Comparison of ENCODE assay signal across 8 cellular contexts in the genomic region with DNA sequence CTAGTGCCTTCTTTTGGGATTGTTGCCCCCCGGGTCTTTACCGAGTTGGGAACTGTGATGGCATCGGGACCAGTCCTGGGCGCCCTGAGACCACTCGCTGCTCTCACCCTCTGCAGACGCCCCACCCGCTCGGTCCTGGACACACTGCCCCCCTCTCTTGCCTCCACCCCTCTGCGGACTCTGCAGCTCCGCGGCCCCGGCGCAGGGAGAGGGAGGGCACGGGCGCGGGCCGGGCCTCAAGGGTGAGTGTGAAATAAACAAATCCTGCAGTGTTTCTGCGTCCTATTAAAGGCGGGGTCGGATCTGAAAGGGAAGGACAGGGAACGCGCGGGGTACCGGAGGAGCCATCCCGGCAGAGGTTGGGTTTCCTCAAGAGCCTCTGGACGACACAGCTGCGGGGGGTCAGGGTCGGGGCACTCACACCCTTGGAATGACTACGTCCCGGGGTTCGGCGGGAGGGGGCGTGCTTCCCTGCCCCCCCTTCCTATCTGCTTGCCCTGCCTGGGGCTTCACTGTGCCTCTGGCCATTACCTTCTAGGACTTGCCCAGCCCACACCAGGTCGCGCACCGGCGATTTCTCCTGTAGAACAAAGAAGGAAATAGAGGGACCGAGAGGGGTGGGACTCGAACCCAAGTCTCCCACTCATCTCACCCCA. TPM values are rescaled to one million over a fixed set of nuclear protein-coding genes. Genes with fewer than 3 reads are reported as not detected.
DNase-seq lines count a peak whose midpoint lies in the region; ATAC-seq lines count a peak whose summit lies in the region.

No MANE protein-coding gene starts in this region.

- H3K27me3 ChIP-seq in naive thymus-derived CD4-positive, alpha-beta T cell (ENCODE audit: control insufficient read depth in 2 of 2, insufficient read depth in 2 of 2, low read length in 2 of 2), result peaks cover 9 to 35% of the 10 kb centered on the region in 2 donors

- H3K27ac Mint-ChIP-seq in IgD-negative memory B cell, result peak overlapping the region in 2 of 3 donors; percentile 63 to 64
- H3K27ac Mint-ChIP-seq in dendritic cell treated with granulocyte-macrophage colony-stimulating factor and Interleukin-4, amounts not matched to agents 40 ng/mL and 50 ng/mL, for 4 days, result peak overlapping the region; percentile 80
- peak overlapping the region in 1 of 9 donors; percentile 69 for H3K27ac Mint-ChIP-seq in naive thymus-derived CD4-positive, alpha-beta T cell

- POLR2A ChIA-PET in naive thymus-derived CD4-positive, alpha-beta T cell (lab: Charles Lee), result interaction anchor here (0.9 to 2.2 kb wide), 3 partner anchors 11 to 54 kb away, joined by 3 to 11 read pairs (median 5); a partner anchor contains a TSS

- H3K4me3 ChIP-seq in naive thymus-derived CD4-positive, alpha-beta T cell (ENCODE audit: low read length), result peak overlapping the region; percentile 51

- peaks cover 11 to 14% (median 12%) of the 10 kb centered on the region in 3 donors for H3K4me1 Mint-ChIP-seq in IgD-negative memory B cell
- H3K4me1 Mint-ChIP-seq in dendritic cell treated with granulocyte-macrophage colony-stimulating factor and Interleukin-4, amounts not matched to agents 40 ng/mL and 50 ng/mL, for 4 days (ENCODE audit: low read depth), result peaks cover 79% of the 10 kb centered on the region
- H3K4me1 Mint-ChIP-seq in naive thymus-derived CD4-positive, alpha-beta T cell, result peaks cover 7 to 50% (median 20%) of the 10 kb centered on the region in 7 donors

- no peaks in the 10 kb centered on the region for H3K36me3 Mint-ChIP-seq in IgD-negative memory B cell
- H3K36me3 Mint-ChIP-seq in dendritic cell treated with granulocyte-macrophage colony-stimulating factor and Interleukin-4, amounts not matched to agents 40 ng/mL and 50 ng/mL, for 4 days (ENCODE audit: low read depth), result peaks cover 48% of the 10 kb centered on the region
- peaks cover 0 to 33% (median 0%) of the 10 kb centered on the region in 5 donors for H3K36me3 Mint-ChIP-seq in naive thymus-derived CD4-positive, alpha-beta T cell

- H3K4me3 Mint-ChIP-seq in IgD-negative memory B cell, result peak overlapping the region; percentile 68 to 82 (median 73)
- H3K4me3 Mint-ChIP-seq in dendritic cell treated with granulocyte-macrophage colony-stimulating factor and Interleukin-4, amounts not matched to agents 40 ng/mL and 50 ng/mL, for 4 days, result peak overlapping the region; percentile 72
- H3K4me3 Mint-ChIP-seq in naive thymus-derived CD4-positive, alpha-beta T cell, result peak overlapping the region; percentile 27 to 82 (median 66)

- CTCF ChIA-PET in naive thymus-derived CD4-positive, alpha-beta T cell (lab: Charles Lee), result interaction anchor here (1.7 kb wide), 1 partner anchor 21 kb away, joined by 7 read pairs; no protein-coding TSS in a partner anchor

- H3K9me3 Mint-ChIP-seq in IgD-negative memory B cell, result no peaks in the 10 kb centered on the region
- H3K9me3 Mint-ChIP-seq in dendritic cell treated with granulocyte-macrophage colony-stimulating factor and Interleukin-4, amounts not matched to agents 40 ng/mL and 50 ng/mL, for 4 days, result no peaks in the 10 kb centered on the region
- no peaks in the 10 kb centered on the region for H3K9me3 Mint-ChIP-seq in naive thymus-derived CD4-positive, alpha-beta T cell

- no peak for ATAC-seq in naive thymus-derived CD4-positive, alpha-beta T cell
- ATAC-seq in GM18502 (IDR thresholded peaks at IDR 0.05; ENCODE audit: poor library complexity, unreplicated experiment) (no peak), GM18519 (IDR thresholded peaks at IDR 0.05; ENCODE audit: low FRiP score, unreplicated experiment) (no peak)

- H3K27me3 Mint-ChIP-seq in IgD-negative memory B cell, result peaks cover 54% of the 10 kb centered on the region
- H3K27me3 Mint-ChIP-seq in dendritic cell treated with granulocyte-macrophage colony-stimulating factor and Interleukin-4, amounts not matched to agents 40 ng/mL and 50 ng/mL, for 4 days, result peaks cover 75% of the 10 kb centered on the region
- peaks cover 23 to 41% (median 35%) of the 10 kb centered on the region in 5 donors for H3K27me3 Mint-ChIP-seq in naive thymus-derived CD4-positive, alpha-beta T cell

- no peaks in the 10 kb centered on the region for H3K9me3 ChIP-seq in naive thymus-derived CD4-positive, alpha-beta T cell (ENCODE audit: control insufficient read depth in 2 of 3, low read length in 3 of 3)

- peaks cover 0 to 3% (median 0%) of the 10 kb centered on the region in 3 experiments for H3K36me3 ChIP-seq in naive thymus-derived CD4-positive, alpha-beta T cell (ENCODE audit: control insufficient read depth in 2 of 3, insufficient read depth in 3 of 3, low read length in 3 of 3)

- in situ Hi-C loops in ACHN (cut with HindIII; ENCODE audit: low pct_ligation_motif_present, low pct_unique_long_range_greater_than_20kb, low sequenced_read_pairs), result no loop called here

- peaks cover 18 to 45% of the 10 kb centered on the region in 2 donors for H3K4me1 ChIP-seq in naive thymus-derived CD4-positive, alpha-beta T cell (ENCODE audit: control insufficient read depth in 2 of 2, insufficient read depth in 2 of 2, low read length in 2 of 2)

- peak; percentile 53 for DNase-seq in ACHN
- no peak for DNase-seq in naive thymus-derived CD4-positive, alpha-beta T cell
- no peak for DNase-seq in LoVo (ENCODE audit: low spot score)
- no peak for DNase-seq in cortex of kidney (lab: John Stamatoyannopoulos, UW)

- no peak overlapping the region for H3K27ac ChIP-seq in naive thymus-derived CD4-positive, alpha-beta T cell (ENCODE audit: low read depth, low read length)

- intact Hi-C loops in dendritic cell treated with granulocyte-macrophage colony-stimulating factor and Interleukin-4, amounts not matched to agents 40 ng/mL and 50 ng/mL, for 4 days (cut with micrococcal nuclease), result no loop called here
- intact Hi-C loops in naive thymus-derived CD4-positive, alpha-beta T cell (cut with micrococcal nuclease), result no loop called here

RNA-seq across cellular contexts. Expression of a gene that starts 0.5 kb away (rescaled TPM):
- polyA plus RNA-seq in IgD-negative memory B cell, result not detected
- total RNA-seq in naive thymus-derived CD4-positive, alpha-beta T cell, result 100 to 1,000 TPM in 1 of 5 experiments, 10 to 100 TPM in 2, 1 to 10 TPM in 2; 9.9 to 150 (median 15.5) TPM
- polyA plus RNA-seq in naive thymus-derived CD4-positive, alpha-beta T cell, result not detected

RNA-seq across cellular contexts. Expression of a gene that starts 4.3 kb away (rescaled TPM):
- polyA plus RNA-seq in IgD-negative memory B cell, result 3.7 TPM
- 10 to 100 TPM in 2 of 5 experiments, 1 to 10 TPM in 3; 8.7 to 84.7 (median 9.7) TPM for total RNA-seq in naive thymus-derived CD4-positive, alpha-beta T cell
- polyA plus RNA-seq in naive thymus-derived CD4-positive, alpha-beta T cell, result 1 to 10 TPM; 5.2 to 7.8 TPM

RNA-seq across cellular contexts. Expression of a gene that starts 4.3 kb away (rescaled TPM):
- 103 TPM for polyA plus RNA-seq in IgD-negative memory B cell
- 10 to 100 TPM; 47.0 to 92.8 (median 52.8) TPM for total RNA-seq in naive thymus-derived CD4-positive, alpha-beta T cell
- 10 to 100 TPM; 69.8 to 71.1 TPM for polyA plus RNA-seq in naive thymus-derived CD4-positive, alpha-beta T cell

RNA-seq across cellular contexts. Expression of a gene that starts 6.3 kb away (rescaled TPM):
- not detected for polyA plus RNA-seq in IgD-negative memory B cell
- 10 to 100 TPM in 1 of 5 experiments, 1 to 10 TPM in 3, under 1 TPM in 1; 0.89 to 66.0 (median 1.8) TPM for total RNA-seq in naive thymus-derived CD4-positive, alpha-beta T cell
- polyA plus RNA-seq in naive thymus-derived CD4-positive, alpha-beta T cell, result not detected

RNA-seq across cellular contexts. Expression of a gene that starts 13.2 kb away (rescaled TPM):
- 0.45 TPM for polyA plus RNA-seq in IgD-negative memory B cell
- 10 to 100 TPM in 1 of 5 experiments, 1 to 10 TPM in 4; 1.9 to 13.2 (median 2.7) TPM for total RNA-seq in naive thymus-derived CD4-positive, alpha-beta T cell
- 1 to 10 TPM in 1 of 2 donors, under 1 TPM in 1; 0.78 to 2.4 TPM for polyA plus RNA-seq in naive thymus-derived CD4-positive, alpha-beta T cell
